ENCODE assay signal across 8 cellular contexts in the genomic region with DNA sequence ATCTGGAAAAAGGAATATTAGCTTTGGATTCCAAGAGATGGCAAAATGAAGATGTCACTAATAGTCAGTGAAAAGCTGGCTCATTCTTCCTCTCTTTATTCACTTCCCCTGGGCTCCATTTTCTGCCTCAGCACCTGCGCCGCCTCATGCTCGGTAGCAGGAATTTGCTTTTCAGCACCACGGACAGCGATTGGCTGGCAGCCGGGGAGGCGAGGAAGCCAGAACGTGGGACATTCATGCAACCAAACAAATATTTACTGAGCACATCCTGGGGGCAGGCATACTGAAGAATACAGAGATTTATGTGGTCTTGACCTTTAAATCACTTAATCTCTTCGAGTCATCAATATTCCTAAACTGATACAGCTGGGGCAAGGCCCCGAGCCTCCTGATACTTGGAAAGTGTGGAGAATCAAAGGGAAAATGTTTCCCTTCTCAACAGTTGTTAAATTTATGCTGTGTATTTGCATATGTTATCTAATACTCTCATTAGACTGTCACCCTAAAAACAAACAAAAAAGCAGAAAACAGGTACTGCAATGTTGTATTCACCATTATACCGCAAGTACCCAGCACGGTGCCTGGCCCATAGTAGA. TPM values are rescaled to one million over a fixed set of nuclear protein-coding genes. Genes with fewer than 3 reads are reported as not detected.
DNase-seq lines count a peak whose midpoint lies in the region; ATAC-seq, FAIRE-seq and TF ChIP-seq lines count a peak whose summit lies in the region.

No MANE protein-coding gene starts in this region.

- no peak overlapping the region for H3K4me3 ChIP-seq in pancreas

- no peak overlapping the region for H3K27ac ChIP-seq in foreskin keratinocyte
- H3K27ac ChIP-seq in pancreas, result no peak overlapping the region

- intact Hi-C loops in pancreas (cut with DNase I), result no loop called here

- DNase-seq in H4 (ENCODE audit: low spot score) (peak; percentile 29), OCI-M1 (lab: John Stamatoyannopoulos, UW) (peak; percentile 78), activated T-helper 1 cell treated with Interleukin-2 at 50 U/mL for 16 hours (ENCODE audit: low read depth) (peak; percentile 23), foreskin keratinocyte (peak; percentile 21 to 36), pancreas (peak; percentile 54 to 86 (median 75)), SK-N-DZ (ENCODE audit: low spot score) (no peak)

- peak; percentile 19 for TF ChIP-seq CTCF in foreskin keratinocyte (conservative IDR thresholded peaks at IDR 0.05)
- TF ChIP-seq CTCF in pancreas (IDR thresholded peaks at IDR 0.05), result no peak

- no peaks in the 10 kb centered on the region for H3K36me3 ChIP-seq in pancreas

- WGBS in pancreas, 2 donors, result 13% methylated on average over 12 of the region's 12 CpGs

- H3K9me3 ChIP-seq in pancreas, result no peaks in the 10 kb centered on the region

- ATAC-seq in foreskin keratinocyte (peak; percentile 56), pancreas (peak; percentile 63 to 88 (median 82)), HG03342 (IDR thresholded peaks at IDR 0.05; ENCODE audit: unreplicated experiment) (no peak), HG02973 (IDR thresholded peaks at IDR 0.05; ENCODE audit: unreplicated experiment) (no peak)

- H3K27me3 ChIP-seq in foreskin keratinocyte (peaks cover 32% of the 10 kb centered on the region), pancreas (no peaks in the 10 kb centered on the region)

- FAIRE-seq in pancreas (lab: Jason Lieb, UNC), result no peak

- H3K4me1 ChIP-seq in foreskin keratinocyte, result no peaks in the 10 kb centered on the region
- no peaks in the 10 kb centered on the region for H3K4me1 ChIP-seq in pancreas

RNA-seq across cellular contexts. Expression of gene PDYN, which starts 12.1 kb away (rescaled TPM):
- not detected in 2 replicates for total RNA-seq in H4 (2014; rRNA removed; shearing (Covaris generic))
- total RNA-seq in foreskin keratinocyte, result not detected in 2 replicates
- polyA plus RNA-seq in foreskin keratinocyte, result not detected in 2 replicates
- not detected for total RNA-seq in pancreas
- polyA plus RNA-seq in pancreas, result not detected
- polyA plus RNA-seq in SK-N-DZ (2014; cell fraction: cytosol; rRNA removed), result not detected in 2 replicates
- polyA plus RNA-seq in SK-N-DZ (2014; cell fraction: nucleus; rRNA removed), result not detected in 2 replicates

Comparison
In these comparisons a context has a peak if more than half of its experiments do, and no peak if none do; other contexts are left out.
1. ATAC-seq: peak in foreskin keratinocyte (single experiment) and pancreas (4 of 4); none in HG03342 (single experiment) and HG02973 (single experiment).